ENCODE assay signal across 8 cellular contexts in genomic region chr1:143729451-143730111, GRCh38.
DNase-seq lines count a peak whose midpoint lies in the region; ATAC-seq, FAIRE-seq and TF ChIP-seq lines count a peak whose summit lies in the region.
"Not testable (repeated sequence)": the region's sequence is repeated elsewhere in the genome, so short reads cannot be mapped to it uniquely, and the experiment has no call there.

No MANE protein-coding gene starts in this region.

- BruUV-seq in endothelial cell of umbilical vein (replicated peaks; lab: Mats Ljungman, UMichigan), result not testable (repeated sequence)

- H3K4me1 Mint-ChIP-seq in natural killer cell, result not testable (repeated sequence)

- H3K27me3 Mint-ChIP-seq in natural killer cell (ENCODE audit: low read depth in 2 of 2), result peaks cover 11 to 42% of the 10 kb centered on the region in 2 donors

- dilution Hi-C loops in endothelial cell of umbilical vein (cut with MboI; ENCODE audit: extremely low pct_ligation_motif_present, low sequenced_read_pairs), result not testable (repeated sequence)

- intact Hi-C loops in endothelial cell of umbilical vein (cut with micrococcal nuclease); natural killer cell (cut with micrococcal nuclease): not testable (repeated sequence)

- TF ChIP-seq EP300 in upper lobe of left lung (IDR thresholded peaks at IDR 0.05), result not testable (repeated sequence)

- H2AFZ ChIP-seq in endothelial cell of umbilical vein (ENCODE audit: low read depth, low read length), result not testable (repeated sequence)

- DNase-seq in NCI-H82 (lab: John Stamatoyannopoulos, UW), result peak; percentile 53
- DNase-seq in activated T-cell treated with anti-CD3 and anti-CD28 coated beads, Interleukin-2, amount 50 U/mL, for 1 hour, result peak; percentile 29
- DNase-seq in endothelial cell of umbilical vein (ENCODE audit: low read depth, low spot score); natural killer cell: not testable (repeated sequence)
- DNase-seq in upper lobe of left lung, result peak in 1 of 2 donors; percentile 88

- H3K36me3 Mint-ChIP-seq in natural killer cell, result not testable (repeated sequence)

- CTCF ChIA-PET in endothelial cell of umbilical vein (lab: Charles Lee), result not testable (repeated sequence)

- peak; percentile 93 for FAIRE-seq in endothelial cell of umbilical vein (lab: Jason Lieb, UNC)

- H3K9me3 ChIP-seq in endothelial cell of umbilical vein (replicated peaks; ENCODE audit: control insufficient read depth, insufficient read depth, low read length); upper lobe of left lung: not testable (repeated sequence)

- H3K27ac Mint-ChIP-seq in natural killer cell, result peak overlapping the region in 1 of 2 donors; percentile 85

- H3K4me3 ChIP-seq in endothelial cell of umbilical vein (replicated peaks in 1 of 3; ENCODE audit: insufficient read depth in 1 of 3, low read depth in 1 of 3, low read length in 3 of 3); upper lobe of left lung: not testable (repeated sequence)

- not testable (repeated sequence) for H3K27ac ChIP-seq in endothelial cell of umbilical vein (ENCODE audit: insufficient read depth, low read depth, low read length); upper lobe of left lung

- H3K79me2 ChIP-seq in endothelial cell of umbilical vein (ENCODE audit: control insufficient read depth, insufficient read depth, low read length), result not testable (repeated sequence)

- peak; percentile 73 for ATAC-seq in GM18498 (IDR thresholded peaks at IDR 0.05; ENCODE audit: unreplicated experiment)
- peak; percentile 73 for ATAC-seq in GM21529 (IDR thresholded peaks at IDR 0.05; ENCODE audit: unreplicated experiment)
- ATAC-seq in HG03103 (IDR thresholded peaks at IDR 0.05; ENCODE audit: low read depth, unreplicated experiment), result peak; percentile 52
- ATAC-seq in natural killer cell, result peak; percentile 64 to 74 (median 71)
- peak; percentile 78 to 94 for ATAC-seq in upper lobe of left lung (ENCODE audit: low FRiP score in 2 of 2)

- not testable (repeated sequence) for H3K4me2 ChIP-seq in endothelial cell of umbilical vein (ENCODE audit: insufficient read depth, low read length)

- not testable (repeated sequence) for H3K36me3 ChIP-seq in endothelial cell of umbilical vein (ENCODE audit: control insufficient read depth in 2 of 2, extremely low read depth in 1 of 2, insufficient read depth in 2 of 2, low read length in 2 of 2); upper lobe of left lung

- H3K9me1 ChIP-seq in endothelial cell of umbilical vein (replicated peaks; ENCODE audit: control insufficient read depth, extremely low read depth, insufficient read depth, low read length), result not testable (repeated sequence)

- not testable (repeated sequence) for TF ChIP-seq CTCF in endothelial cell of umbilical vein (IDR thresholded peaks at IDR 0.05; ENCODE audit: extremely low read depth in 1 of 2, insufficient read depth in 1 of 2, low read depth in 1 of 2, low read length in 2 of 2); natural killer cell (IDR thresholded peaks at IDR 0.05); upper lobe of left lung (IDR thresholded peaks at IDR 0.05)

- not testable (repeated sequence) for H3K4me3 Mint-ChIP-seq in natural killer cell

- not testable (repeated sequence) for H4K20me1 ChIP-seq in endothelial cell of umbilical vein (replicated peaks; ENCODE audit: control insufficient read depth, extremely low read depth, insufficient read depth, low read length)

- no CpG with 5 or more reads among the region's 39 CpGs for WGBS in upper lobe of left lung, 2 donors

- H3K9ac ChIP-seq in endothelial cell of umbilical vein (replicated peaks; ENCODE audit: extremely low read depth, insufficient read depth, low read length), result not testable (repeated sequence)

- not testable (repeated sequence) for H3K9me3 Mint-ChIP-seq in natural killer cell

- POLR2A ChIA-PET in endothelial cell of umbilical vein (lab: Charles Lee), result not testable (repeated sequence)

- TF ChIP-seq POLR2A in endothelial cell of umbilical vein (IDR thresholded peaks at IDR 0.05; ENCODE audit: low read depth, low read length); upper lobe of left lung (IDR thresholded peaks at IDR 0.05): not testable (repeated sequence)

- not testable (repeated sequence) for H3K27me3 ChIP-seq in endothelial cell of umbilical vein (ENCODE audit: control insufficient read depth in 2 of 2, insufficient read depth in 2 of 2, low read length in 2 of 2); upper lobe of left lung

- not testable (repeated sequence) for H3K4me1 ChIP-seq in endothelial cell of umbilical vein (ENCODE audit: control insufficient read depth, extremely low read depth, insufficient read depth, low read length); upper lobe of left lung
